ENCODE assay signal across 1 cellular context in the genomic region with DNA sequence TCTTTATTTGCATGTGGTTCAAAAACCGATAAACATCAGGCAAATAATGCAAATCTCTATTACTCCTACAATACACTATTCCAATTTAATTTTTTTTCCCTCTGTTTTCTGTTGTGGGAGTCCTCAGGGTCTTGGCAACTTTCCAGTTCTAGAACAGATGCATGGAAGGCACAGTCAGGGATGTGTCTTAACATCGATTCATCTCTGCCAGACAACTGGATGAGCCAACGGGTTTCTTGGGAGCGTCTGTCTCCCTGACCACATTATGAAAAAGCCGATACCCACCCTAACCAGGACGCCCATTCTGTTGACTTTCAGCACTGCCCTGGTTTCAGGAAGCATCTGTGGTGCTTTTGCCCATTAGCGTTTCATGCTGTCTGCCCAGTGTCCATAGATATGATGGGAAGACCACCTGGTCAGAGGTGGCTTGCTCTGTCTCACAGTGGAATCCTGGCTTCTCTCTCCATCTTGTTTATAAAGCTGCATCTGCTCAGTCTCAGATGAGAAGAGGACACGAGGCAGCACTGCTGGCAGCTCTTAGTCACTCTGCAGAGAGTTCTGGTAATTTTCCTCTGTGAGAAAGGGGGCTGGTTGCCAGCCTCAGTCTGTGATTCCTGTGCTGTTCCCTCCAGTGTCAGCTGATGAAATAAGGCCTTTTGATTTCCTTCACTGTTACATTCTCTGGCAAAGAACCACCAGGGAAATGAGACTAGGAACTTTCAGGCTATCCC.
TF ChIP-seq lines count a peak whose summit lies in the region.

No MANE protein-coding gene starts in this region.

TF ChIP-seq in GM23338, 12 proteins besides CTCF, POLR2A, EP300 and RAD21 (continued from another document):
- TF ChIP-seq, protein P1, sequence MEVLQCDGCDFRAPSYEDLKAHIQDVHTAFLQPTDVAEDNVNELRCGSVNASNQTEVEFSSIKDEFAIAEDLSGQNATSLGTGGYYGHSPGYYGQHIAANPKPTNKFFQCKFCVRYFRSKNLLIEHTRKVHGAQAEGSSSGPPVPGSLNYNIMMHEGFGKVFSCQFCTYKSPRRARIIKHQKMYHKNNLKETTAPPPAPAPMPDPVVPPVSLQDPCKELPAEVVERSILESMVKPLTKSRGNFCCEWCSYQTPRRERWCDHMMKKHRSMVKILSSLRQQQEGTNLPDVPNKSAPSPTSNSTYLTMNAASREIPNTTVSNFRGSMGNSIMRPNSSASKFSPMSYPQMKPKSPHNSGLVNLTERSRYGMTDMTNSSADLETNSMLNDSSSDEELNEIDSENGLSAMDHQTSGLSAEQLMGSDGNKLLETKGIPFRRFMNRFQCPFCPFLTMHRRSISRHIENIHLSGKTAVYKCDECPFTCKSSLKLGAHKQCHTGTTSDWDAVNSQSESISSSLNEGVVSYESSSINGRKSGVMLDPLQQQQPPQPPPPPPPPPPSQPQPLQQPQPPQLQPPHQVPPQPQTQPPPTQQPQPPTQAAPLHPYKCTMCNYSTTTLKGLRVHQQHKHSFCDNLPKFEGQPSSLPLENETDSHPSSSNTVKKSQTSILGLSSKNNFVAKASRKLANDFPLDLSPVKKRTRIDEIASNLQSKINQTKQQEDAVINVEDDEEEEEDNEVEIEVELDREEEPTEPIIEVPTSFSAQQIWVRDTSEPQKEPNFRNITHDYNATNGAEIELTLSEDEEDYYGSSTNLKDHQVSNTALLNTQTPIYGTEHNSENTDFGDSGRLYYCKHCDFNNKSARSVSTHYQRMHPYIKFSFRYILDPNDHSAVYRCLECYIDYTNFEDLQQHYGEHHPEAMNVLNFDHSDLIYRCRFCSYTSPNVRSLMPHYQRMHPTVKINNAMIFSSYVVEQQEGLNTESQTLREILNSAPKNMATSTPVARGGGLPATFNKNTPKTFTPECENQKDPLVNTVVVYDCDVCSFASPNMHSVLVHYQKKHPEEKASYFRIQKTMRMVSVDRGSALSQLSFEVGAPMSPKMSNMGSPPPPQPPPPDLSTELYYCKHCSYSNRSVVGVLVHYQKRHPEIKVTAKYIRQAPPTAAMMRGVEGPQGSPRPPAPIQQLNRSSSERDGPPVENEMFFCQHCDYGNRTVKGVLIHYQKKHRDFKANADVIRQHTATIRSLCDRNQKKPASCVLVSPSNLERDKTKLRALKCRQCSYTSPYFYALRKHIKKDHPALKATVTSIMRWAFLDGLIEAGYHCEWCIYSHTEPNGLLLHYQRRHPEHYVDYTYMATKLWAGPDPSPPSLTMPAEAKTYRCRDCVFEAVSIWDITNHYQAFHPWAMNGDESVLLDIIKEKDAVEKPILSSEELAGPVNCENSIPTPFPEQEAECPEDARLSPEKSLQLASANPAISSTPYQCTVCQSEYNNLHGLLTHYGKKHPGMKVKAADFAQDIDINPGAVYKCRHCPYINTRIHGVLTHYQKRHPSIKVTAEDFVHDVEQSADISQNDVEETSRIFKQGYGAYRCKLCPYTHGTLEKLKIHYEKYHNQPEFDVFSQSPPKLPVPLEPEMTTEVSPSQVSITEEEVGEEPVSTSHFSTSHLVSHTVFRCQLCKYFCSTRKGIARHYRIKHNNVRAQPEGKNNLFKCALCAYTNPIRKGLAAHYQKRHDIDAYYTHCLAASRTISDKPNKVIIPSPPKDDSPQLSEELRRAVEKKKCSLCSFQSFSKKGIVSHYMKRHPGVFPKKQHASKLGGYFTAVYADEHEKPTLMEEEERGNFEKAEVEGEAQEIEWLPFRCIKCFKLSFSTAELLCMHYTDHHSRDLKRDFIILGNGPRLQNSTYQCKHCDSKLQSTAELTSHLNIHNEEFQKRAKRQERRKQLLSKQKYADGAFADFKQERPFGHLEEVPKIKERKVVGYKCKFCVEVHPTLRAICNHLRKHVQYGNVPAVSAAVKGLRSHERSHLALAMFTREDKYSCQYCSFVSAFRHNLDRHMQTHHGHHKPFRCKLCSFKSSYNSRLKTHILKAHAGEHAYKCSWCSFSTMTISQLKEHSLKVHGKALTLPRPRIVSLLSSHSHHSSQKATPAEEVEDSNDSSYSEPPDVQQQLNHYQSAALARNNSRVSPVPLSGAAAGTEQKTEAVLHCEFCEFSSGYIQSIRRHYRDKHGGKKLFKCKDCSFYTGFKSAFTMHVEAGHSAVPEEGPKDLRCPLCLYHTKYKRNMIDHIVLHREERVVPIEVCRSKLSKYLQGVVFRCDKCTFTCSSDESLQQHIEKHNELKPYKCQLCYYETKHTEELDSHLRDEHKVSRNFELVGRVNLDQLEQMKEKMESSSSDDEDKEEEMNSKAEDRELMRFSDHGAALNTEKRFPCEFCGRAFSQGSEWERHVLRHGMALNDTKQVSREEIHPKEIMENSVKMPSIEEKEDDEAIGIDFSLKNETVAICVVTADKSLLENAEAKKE (CRISPR knock-in tag; IDR thresholded peaks at IDR 0.05): no peak
- TF ChIP-seq NANOG (IDR thresholded peaks at IDR 0.05; ENCODE audit: borderline replicate concordance): no peak
- no peak for TF ChIP-seq ZNF114 (CRISPR knock-in tag; IDR thresholded peaks at IDR 0.05)
TF ChIP-seq in GM23338: peak in this region for 0.
